13 cellular contexts compared by ENCODE assay signal in genomic region chr13:42894765-42895181, GRCh38.
DNase-seq lines count a peak whose midpoint lies in the region; ATAC-seq, FAIRE-seq and TF ChIP-seq lines count a peak whose summit lies in the region.
"Had no signal": no experiment of that assay in that cellular context is flagged by ENCODE, and none has a peak within 500 bp of the region (broad histone marks: within the 10 kb centered on the region; RNA-seq: fewer than 3 reads in every experiment).

No MANE protein-coding gene starts in this region.

- H3K4me1 ChIP-seq in colonic mucosa: peaks cover 11% of the 10 kb centered on the region
- H3K4me1 ChIP-seq in sigmoid colon: peaks cover 0 to 20% (median 6%) of the 10 kb centered on the region in 4 donors

- 12 to 43% methylated on average over 4 of the region's 4 CpGs for WGBS in sigmoid colon, 2 donors

- ATAC-seq in GM19395 (IDR thresholded peaks at IDR 0.05; ENCODE audit: unreplicated experiment): no peak
- ATAC-seq: T-helper 17 cell had no signal

- H3K9ac ChIP-seq in colonic mucosa (ENCODE audit: low read depth in 2 of 2, low read length in 2 of 2): no peak overlapping the region

- H3K27me3 ChIP-seq in colonic mucosa (no peaks in the 10 kb centered on the region), sigmoid colon (no peaks in the 10 kb centered on the region)

- no peak for TF ChIP-seq EP300 in sigmoid colon (IDR thresholded peaks at IDR 0.05)

- DNase-seq in DMS 273 (lab: John Stamatoyannopoulos, UW; ENCODE audit: unreplicated experiment): peak; percentile 70
- no peak for DNase-seq in DMS 273 treated with DMSO at 0.1 percent for 48 hours (lab: John Stamatoyannopoulos, UW)
- DNase-seq in NCI-H524 treated with DMSO at 0.1 percent for 48 hours (lab: John Stamatoyannopoulos, UW): peak; percentile 4
- DNase-seq in colonic mucosa: peak; percentile 29
- DNase-seq in skeletal muscle cell (ENCODE audit: low read depth): peak; percentile 40
- DNase-seq in sigmoid colon: no peak
- DNase-seq in GM19239 (ENCODE audit: insufficient read length, low spot score): no peak
- DNase-seq: glutamatergic neuron, HFFc6, T-helper 17 cell had no signal

- intact Hi-C loops in colonic mucosa (cut with DNase I): no loop called here
- intact Hi-C loops in sigmoid colon (cut with DNase I): no loop called here

- TF ChIP-seq POLR2A in sigmoid colon (IDR thresholded peaks at IDR 0.05): no peak

- no peak for TF ChIP-seq CTCF in colonic mucosa (IDR thresholded peaks at IDR 0.05)
- TF ChIP-seq CTCF in sigmoid colon (IDR thresholded peaks at IDR 0.05): no peak

- no peaks in the 10 kb centered on the region for H3K36me3 ChIP-seq in colonic mucosa
- H3K36me3 ChIP-seq in sigmoid colon: no peaks in the 10 kb centered on the region

- H3K9me3 ChIP-seq in colonic mucosa (no peaks in the 10 kb centered on the region), sigmoid colon (no peaks in the 10 kb centered on the region)

- H3K27ac ChIP-seq in colonic mucosa: no peak overlapping the region
- no peak overlapping the region for H3K27ac ChIP-seq in sigmoid colon
- H3K27ac ChIP-seq: 22Rv1, HL-60 had no signal

- no peak for FAIRE-seq in GM19239 (lab: Jason Lieb, UNC)

- H3K4me3 ChIP-seq in colonic mucosa (no peak overlapping the region), skeletal muscle cell (ENCODE audit: low read depth, low read length) (no peak overlapping the region), sigmoid colon (no peak overlapping the region)

Comparison
In these comparisons a context has a peak if more than half of its experiments do, and no peak if none do; other contexts are left out.
1. DNase-seq: peak in DMS 273 (single experiment), NCI-H524 treated with DMSO at 0.1 percent for 48 hours (single experiment), colonic mucosa (single experiment) and skeletal muscle cell (single experiment); none in DMS 273 treated with DMSO at 0.1 percent for 48 hours (single experiment), sigmoid colon (single experiment) and GM19239 (single experiment).